In the genomic region with DNA sequence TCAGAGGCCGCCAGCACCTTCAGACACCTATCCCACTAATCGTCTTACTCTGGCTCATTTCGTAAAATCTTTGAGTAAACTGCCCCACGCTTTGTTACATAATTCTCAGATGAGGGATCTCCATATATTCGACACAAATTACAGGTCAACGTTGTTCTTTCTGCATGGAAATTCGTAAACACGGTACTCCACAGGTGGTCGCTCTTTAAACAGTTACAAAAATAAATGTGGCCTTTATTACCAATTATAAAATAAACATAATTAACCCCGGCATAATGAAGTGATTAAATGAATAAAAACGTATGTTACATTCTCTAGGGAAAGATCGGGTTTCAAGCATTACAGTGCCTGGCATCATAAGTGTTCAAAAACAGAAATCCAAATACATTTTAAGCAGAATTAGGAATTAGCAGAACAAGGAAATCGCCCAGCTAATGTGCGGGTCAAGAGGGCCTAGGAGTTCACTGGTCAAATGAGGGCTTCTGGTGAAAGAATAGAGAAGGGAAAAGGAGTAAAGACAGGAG, we compare ENCODE assay signal across 8 cellular contexts. TPM values are rescaled to one million over a fixed set of nuclear protein-coding genes. Genes with fewer than 3 reads are reported as not detected.
A peak's percentile ranks its signal among the peaks of the same experiment; 100 is the strongest.
DNase-seq lines count a peak whose midpoint lies in the region; ATAC-seq and TF ChIP-seq lines count a peak whose summit lies in the region.

No MANE protein-coding gene starts in this region.

- TF ChIP-seq CTCF in ascending aorta (IDR thresholded peaks at IDR 0.05) (no peak), right lobe of liver (IDR thresholded peaks at IDR 0.05) (no peak), type B pancreatic cell (conservative IDR thresholded peaks at IDR 0.05) (no peak)

- H3K4me1 Mint-ChIP-seq in activated naive CD4-positive, alpha-beta T cell treated with anti-CD3 and anti-CD28 coated beads for 36 hours (ENCODE audit: low read depth), result peaks cover 32% of the 10 kb centered on the region
- peaks cover 24% of the 10 kb centered on the region for H3K4me1 Mint-ChIP-seq in type B pancreatic cell (ENCODE audit: unreplicated experiment)

- CTCF ChIA-PET in activated naive CD4-positive, alpha-beta T cell treated with anti-CD3 and anti-CD28 coated beads for 36 hours (lab: Charles Lee), result interaction anchor here (1.0 kb wide), 1 partner anchor 37 kb away, joined by 6 read pairs; no protein-coding TSS in a partner anchor

- H3K27me3 Mint-ChIP-seq in activated naive CD4-positive, alpha-beta T cell treated with anti-CD3 and anti-CD28 coated beads for 36 hours (ENCODE audit: low read depth), result no peaks in the 10 kb centered on the region
- no peaks in the 10 kb centered on the region for H3K27me3 Mint-ChIP-seq in type B pancreatic cell

- 18% methylated on average over 14 of the region's 14 CpGs for WGBS in right lobe of liver (ENCODE audit: insufficient coverage, low coverage, low lambda C conversion rate, missing lambda C conversion rate)

- peak overlapping the region; percentile 80 for H3K27ac Mint-ChIP-seq in activated naive CD4-positive, alpha-beta T cell treated with anti-CD3 and anti-CD28 coated beads for 36 hours
- peak overlapping the region; percentile 88 for H3K27ac Mint-ChIP-seq in type B pancreatic cell

- H3K4me1 ChIP-seq in ascending aorta, result peaks cover 7 to 25% of the 10 kb centered on the region in 2 donors
- H3K4me1 ChIP-seq in right lobe of liver, result peaks cover 0 to 26% (median 7%) of the 10 kb centered on the region in 4 donors

- intact Hi-C loops in activated naive CD4-positive, alpha-beta T cell treated with anti-CD3 and anti-CD28 coated beads for 36 hours (cut with micrococcal nuclease), result no loop called here
- intact Hi-C loops in ascending aorta (cut with DNase I), result loop anchor here (1.0 kb wide), 1 partner anchor 48 kb away; a partner anchor contains a TSS
- intact Hi-C loops in right lobe of liver (cut with DNase I), result no loop called here

- DNase-seq in activated naive CD4-positive, alpha-beta T cell treated with anti-CD3 and anti-CD28 coated beads for 36 hours, result no peak
- no peak for DNase-seq in activated naive CD4-positive, alpha-beta T cell (lab: John Stamatoyannopoulos, UW)
- DNase-seq in ascending aorta (ENCODE audit: low spot score in 2 of 2), result no peak
- no peak for DNase-seq in right lobe of liver
- no peak for DNase-seq in type B pancreatic cell (ENCODE audit: extremely low spot score, unreplicated experiment)
- no peak for DNase-seq in NCI-H1694 treated with DMSO at 0.1 percent for 48 hours (lab: John Stamatoyannopoulos, UW)

- no peaks in the 10 kb centered on the region for H3K9me3 ChIP-seq in ascending aorta
- H3K9me3 ChIP-seq in right lobe of liver, result no peaks in the 10 kb centered on the region

- H3K36me3 Mint-ChIP-seq in activated naive CD4-positive, alpha-beta T cell treated with anti-CD3 and anti-CD28 coated beads for 36 hours (ENCODE audit: low read depth), result peaks cover 25% of the 10 kb centered on the region
- peaks cover 35% of the 10 kb centered on the region for H3K36me3 Mint-ChIP-seq in type B pancreatic cell

- H3K9me3 Mint-ChIP-seq in activated naive CD4-positive, alpha-beta T cell treated with anti-CD3 and anti-CD28 coated beads for 36 hours, result no peaks in the 10 kb centered on the region
- H3K9me3 Mint-ChIP-seq in type B pancreatic cell, result no peaks in the 10 kb centered on the region

- H3K27me3 ChIP-seq in ascending aorta (no peaks in the 10 kb centered on the region), right lobe of liver (no peaks in the 10 kb centered on the region)

- no peak for ATAC-seq in right lobe of liver
- ATAC-seq in activated CD4-positive, CD25-positive, alpha-beta regulatory T cell treated with anti-CD3 and anti-CD28 coated beads, Interleukin-2, amount 50 U/mL, for 24 hours, result no peak
- ATAC-seq in GM18868 (IDR thresholded peaks at IDR 0.05; ENCODE audit: unreplicated experiment), result no peak

- H3K4me3 Mint-ChIP-seq in activated naive CD4-positive, alpha-beta T cell treated with anti-CD3 and anti-CD28 coated beads for 36 hours, result peak overlapping the region; percentile 78
- peak overlapping the region; percentile 82 for H3K4me3 Mint-ChIP-seq in type B pancreatic cell

- TF ChIP-seq POLR2A in right lobe of liver (IDR thresholded peaks at IDR 0.05), result no peak

- peak overlapping the region; percentile 88 to 93 for H3K4me3 ChIP-seq in ascending aorta
- H3K4me3 ChIP-seq in right lobe of liver, result peak overlapping the region; percentile 85 to 87 (median 87)

- H3K36me3 ChIP-seq in ascending aorta, result peaks cover 32 to 44% of the 10 kb centered on the region in 2 donors
- H3K36me3 ChIP-seq in right lobe of liver, result peaks cover 5 to 41% (median 14%) of the 10 kb centered on the region in 4 donors

- H3K27ac ChIP-seq in ascending aorta, result peak overlapping the region; percentile 98 to 100
- H3K27ac ChIP-seq in right lobe of liver, result peak overlapping the region; percentile 96 to 100 (median 98)

RNA-seq across cellular contexts. Expression of a gene that starts 0.9 kb away (rescaled TPM):
- 10 to 100 TPM; 30.1 to 33.4 TPM for total RNA-seq in activated naive CD4-positive, alpha-beta T cell treated with anti-CD3 and anti-CD28 coated beads for 36 hours
- total RNA-seq in ascending aorta (45.0 TPM), right lobe of liver (10 to 100 TPM; 11.5 to 19.5 (median 15.4) TPM), type B pancreatic cell (ENCODE audit: low replicate concordance) (37.0 and 72.6 TPM in 2 replicates)

RNA-seq across cellular contexts. Expression of a gene that starts 24.8 kb away (rescaled TPM):
- total RNA-seq in activated naive CD4-positive, alpha-beta T cell treated with anti-CD3 and anti-CD28 coated beads for 36 hours, result 10 to 100 TPM; 18.6 to 21.9 TPM
- total RNA-seq in ascending aorta (65.2 TPM), right lobe of liver (10 to 100 TPM in 2 of 6 experiments, 1 to 10 TPM in 4; 6.8 to 13.1 (median 9.2) TPM), type B pancreatic cell (ENCODE audit: low replicate concordance) (17.7 and 19.7 TPM in 2 replicates)

RNA-seq across cellular contexts. Expression of a gene that starts 47.8 kb away (rescaled TPM):
- 100 to 1,000 TPM; 368 to 369 TPM for total RNA-seq in activated naive CD4-positive, alpha-beta T cell treated with anti-CD3 and anti-CD28 coated beads for 36 hours
- total RNA-seq in ascending aorta, result 189 TPM
- 100 to 1,000 TPM in 5 of 6 experiments, 10 to 100 TPM in 1; 85.2 to 183 (median 120) TPM for total RNA-seq in right lobe of liver
- 149 and 152 TPM in 2 replicates for total RNA-seq in type B pancreatic cell (ENCODE audit: low replicate concordance)

RNA-seq across cellular contexts. Expression of a gene that starts 52.2 kb away (rescaled TPM):
- total RNA-seq in activated naive CD4-positive, alpha-beta T cell treated with anti-CD3 and anti-CD28 coated beads for 36 hours, result 1 to 10 TPM; 1.2 TPM
- 64.8 TPM for total RNA-seq in ascending aorta
- 1 to 10 TPM; 1.7 to 8.0 (median 3.9) TPM for total RNA-seq in right lobe of liver
- 37.6 and 74.6 TPM in 2 replicates for total RNA-seq in type B pancreatic cell (ENCODE audit: low replicate concordance)

RNA-seq across cellular contexts. Expression of a gene that starts 53.2 kb away (rescaled TPM):
- total RNA-seq in activated naive CD4-positive, alpha-beta T cell treated with anti-CD3 and anti-CD28 coated beads for 36 hours, result 1,000 to 10,000 TPM; 2,241 to 2,332 TPM
- 1,091 TPM for total RNA-seq in ascending aorta
- total RNA-seq in right lobe of liver, result 100 to 1,000 TPM; 389 to 609 (median 436) TPM
- 1,908 and 1,925 TPM in 2 replicates for total RNA-seq in type B pancreatic cell (ENCODE audit: low replicate concordance)
